10 cellular contexts compared by ENCODE assay signal in the genomic region with DNA sequence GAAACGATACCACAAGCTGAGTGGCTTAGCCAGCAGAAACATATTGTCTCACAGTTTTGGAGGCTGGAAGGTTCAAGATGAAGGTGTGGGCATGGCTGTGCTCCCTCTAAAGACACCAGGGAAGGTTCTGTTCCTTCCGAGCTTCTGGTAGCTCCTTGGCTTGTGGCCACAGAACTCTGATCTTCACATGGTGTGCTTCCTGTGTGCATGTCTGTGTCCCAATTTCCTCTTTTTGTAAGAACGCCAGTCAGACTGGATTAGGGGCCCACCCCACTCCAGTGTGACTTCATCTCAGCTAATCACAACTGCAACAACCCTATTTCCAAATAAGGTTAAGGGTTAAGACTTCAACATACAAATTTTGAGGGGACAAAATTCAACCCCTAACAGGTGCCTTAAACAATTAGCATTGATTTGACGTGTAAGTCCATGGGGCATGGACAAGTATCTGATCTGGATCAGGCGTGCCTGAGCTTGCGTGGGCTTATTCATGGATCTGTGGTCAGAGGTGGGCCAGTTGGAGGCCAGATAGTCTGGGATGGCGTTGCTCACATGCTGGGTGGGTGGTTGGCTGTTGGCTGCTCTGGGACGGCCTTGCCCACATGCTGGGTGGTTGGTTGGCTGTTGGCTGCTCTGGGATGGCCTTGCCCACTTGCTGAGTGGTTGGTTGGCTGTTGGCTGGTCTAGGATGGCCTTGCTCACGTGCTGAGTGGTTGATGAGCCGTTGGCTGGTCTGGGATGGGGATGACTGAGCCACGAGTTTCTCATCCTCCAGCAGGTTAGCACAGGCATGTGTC.
DNase-seq lines count a peak whose midpoint lies in the region; ATAC-seq and TF ChIP-seq lines count a peak whose summit lies in the region.
"Had no signal": no experiment of that assay in that cellular context is flagged by ENCODE, and none has a peak within 500 bp of the region (broad histone marks: within the 10 kb centered on the region; RNA-seq: fewer than 3 reads in every experiment).

No MANE protein-coding gene starts in this region.

- POLR2A ChIA-PET in activated CD8-positive, alpha-beta T cell treated with anti-CD3 and anti-CD28 coated beads, Interleukin-2, amount 10 ng/mL, durations not matched to agents 7 days and 5 days (lab: Charles Lee) = interaction anchor here (1.5 kb wide), 1 partner anchor 8 kb away, joined by 3 read pairs; no protein-coding TSS in a partner anchor

- TF ChIP-seq CTCF in right atrium auricular region (IDR thresholded peaks at IDR 0.05) = no peak

- H3K9ac ChIP-seq in subcutaneous abdominal adipose tissue (ENCODE audit: low read length in 5 of 5) = no peak overlapping the region

- H3K4me3 ChIP-seq in right atrium auricular region (no peak overlapping the region), subcutaneous abdominal adipose tissue (ENCODE audit: low read depth in 1 of 5, low read length in 5 of 5) (no peak overlapping the region), HAP-1 (no peak overlapping the region)

- H3K36me3 ChIP-seq in right atrium auricular region = peaks cover 14% of the 10 kb centered on the region
- peaks cover 0 to 59% (median 21%) of the 10 kb centered on the region in 5 donors for H3K36me3 ChIP-seq in subcutaneous abdominal adipose tissue (ENCODE audit: control insufficient read depth in 5 of 5, insufficient read depth in 5 of 5, low read length in 5 of 5)
- no peaks in the 10 kb centered on the region for H3K36me3 ChIP-seq in HAP-1 (replicated peaks)

- H3K9me3 ChIP-seq in right atrium auricular region = no peaks in the 10 kb centered on the region
- no peaks in the 10 kb centered on the region for H3K9me3 ChIP-seq in subcutaneous abdominal adipose tissue (ENCODE audit: control insufficient read depth in 5 of 5, low read length in 5 of 5)
- no peaks in the 10 kb centered on the region for H3K9me3 ChIP-seq in HAP-1

- H3K4me1 Mint-ChIP-seq in activated CD8-positive, alpha-beta T cell treated with anti-CD3 and anti-CD28 coated beads, Interleukin-2, amount 10 ng/mL, durations not matched to agents 7 days and 5 days (ENCODE audit: low read depth) = peaks cover 68% of the 10 kb centered on the region

- H3K27ac ChIP-seq in right atrium auricular region (peak overlapping the region; percentile 58 to 72), subcutaneous abdominal adipose tissue (ENCODE audit: low read depth, low read length) (peak overlapping the region; percentile 14)

- H3K9me3 Mint-ChIP-seq in activated CD8-positive, alpha-beta T cell treated with anti-CD3 and anti-CD28 coated beads, Interleukin-2, amount 10 ng/mL, durations not matched to agents 7 days and 5 days (ENCODE audit: insufficient read depth) = no peaks in the 10 kb centered on the region
- H3K9me3 Mint-ChIP-seq: activated CD4-positive, alpha-beta T cell treated with anti-CD3 and anti-CD28 coated beads, Interleukin-2, amount 10 ng/mL, durations not matched to agents 24 days and 14 days had no signal

- H3K27me3 ChIP-seq in right atrium auricular region (no peaks in the 10 kb centered on the region), subcutaneous abdominal adipose tissue (ENCODE audit: control insufficient read depth in 5 of 5, insufficient read depth in 4 of 5, low read length in 5 of 5) (no peaks in the 10 kb centered on the region), HAP-1 (ENCODE audit: low read depth) (no peaks in the 10 kb centered on the region)

- peaks cover 87% of the 10 kb centered on the region for H3K36me3 Mint-ChIP-seq in activated CD8-positive, alpha-beta T cell treated with anti-CD3 and anti-CD28 coated beads, Interleukin-2, amount 10 ng/mL, durations not matched to agents 7 days and 5 days (ENCODE audit: low read depth)

- H3K4me1 ChIP-seq in right atrium auricular region (peaks cover 0 to 19% of the 10 kb centered on the region in 2 donors), subcutaneous abdominal adipose tissue (ENCODE audit: control insufficient read depth in 5 of 5, insufficient read depth in 5 of 5, low read length in 5 of 5) (peaks cover 3 to 56% (median 37%) of the 10 kb centered on the region in 5 donors), HAP-1 (no peaks in the 10 kb centered on the region)

- no peak for ATAC-seq in activated CD8-positive, alpha-beta T cell treated with anti-CD3 and anti-CD28 coated beads, Interleukin-2, amount 10 ng/mL, durations not matched to agents 7 days and 5 days
- no peak for ATAC-seq in HG02623 (IDR thresholded peaks at IDR 0.05; ENCODE audit: unreplicated experiment)

- CTCF ChIA-PET in activated CD8-positive, alpha-beta T cell treated with anti-CD3 and anti-CD28 coated beads, Interleukin-2, amount 10 ng/mL, durations not matched to agents 7 days and 5 days (lab: Charles Lee) = interaction anchor here (1.4 kb wide), 1 partner anchor 10 kb away, joined by 5 read pairs; no protein-coding TSS in a partner anchor

- in situ Hi-C loops in HAP-1 (cut with MboI; ENCODE audit: low sequenced_read_pairs) = no loop called here

- H3K27ac Mint-ChIP-seq in activated CD8-positive, alpha-beta T cell treated with anti-CD3 and anti-CD28 coated beads, Interleukin-2, amount 10 ng/mL, durations not matched to agents 7 days and 5 days = peak overlapping the region; percentile 72
- H3K27ac Mint-ChIP-seq: activated CD4-positive, alpha-beta T cell treated with anti-CD3 and anti-CD28 coated beads, Interleukin-2, amount 10 ng/mL, durations not matched to agents 24 days and 14 days had no signal

- DNase-seq in HUDEP-2 (lab: John Stamatoyannopoulos, UW; ENCODE audit: unreplicated experiment in 76 of 76) (peak in 41 of 76 experiments; percentile 1 to 72 (median 23)), right atrium auricular region (ENCODE audit: low spot score) (peak; percentile 75), HAP-1 (ENCODE audit: low spot score in 2 of 2) (no peak), activated gamma-delta T cell treated with Interleukin-2 at 50 U/mL for 16 hours (no peak), 8988T (no peak)
- no peak for DNase-seq in activated CD8-positive, alpha-beta T cell treated with anti-CD3 and anti-CD28 coated beads, Interleukin-2, amount 10 ng/mL, durations not matched to agents 7 days and 5 days
- DNase-seq: activated CD4-positive, alpha-beta T cell treated with anti-CD3 and anti-CD28 coated beads, Interleukin-2, amount 10 ng/mL, durations not matched to agents 24 days and 14 days; stimulated activated CD4-positive, alpha-beta T cell treated with anti-CD3 and anti-CD28 coated beads, Interleukin-15, amount 100 ng/mL, for 24 hours had no signal

- H3K27me3 Mint-ChIP-seq in activated CD8-positive, alpha-beta T cell treated with anti-CD3 and anti-CD28 coated beads, Interleukin-2, amount 10 ng/mL, durations not matched to agents 7 days and 5 days (ENCODE audit: low read depth) = no peaks in the 10 kb centered on the region
- H3K27me3 Mint-ChIP-seq: activated CD4-positive, alpha-beta T cell treated with anti-CD3 and anti-CD28 coated beads, Interleukin-2, amount 10 ng/mL, durations not matched to agents 24 days and 14 days had no signal

- H3K4me3 Mint-ChIP-seq in activated CD8-positive, alpha-beta T cell treated with anti-CD3 and anti-CD28 coated beads, Interleukin-2, amount 10 ng/mL, durations not matched to agents 7 days and 5 days = no peak overlapping the region
- H3K4me3 Mint-ChIP-seq: activated CD4-positive, alpha-beta T cell treated with anti-CD3 and anti-CD28 coated beads, Interleukin-2, amount 10 ng/mL, durations not matched to agents 24 days and 14 days had no signal

Comparison
In these comparisons a context has a peak if more than half of its experiments do, and no peak if none do; other contexts are left out.
1. DNase-seq: peak in HUDEP-2 (41 of 76) and right atrium auricular region (single experiment); none in activated CD8-positive, alpha-beta T cell treated with anti-CD3 and anti-CD28 coated beads, Interleukin-2, amount 10 ng/mL, durations not matched to agents 7 days and 5 days (single experiment), HAP-1 (0 of 2), activated gamma-delta T cell treated with Interleukin-2 at 50 U/mL for 16 hours (single experiment) and 8988T (single experiment).